ENCODE assay signal across 26 cellular contexts in the genomic region with DNA sequence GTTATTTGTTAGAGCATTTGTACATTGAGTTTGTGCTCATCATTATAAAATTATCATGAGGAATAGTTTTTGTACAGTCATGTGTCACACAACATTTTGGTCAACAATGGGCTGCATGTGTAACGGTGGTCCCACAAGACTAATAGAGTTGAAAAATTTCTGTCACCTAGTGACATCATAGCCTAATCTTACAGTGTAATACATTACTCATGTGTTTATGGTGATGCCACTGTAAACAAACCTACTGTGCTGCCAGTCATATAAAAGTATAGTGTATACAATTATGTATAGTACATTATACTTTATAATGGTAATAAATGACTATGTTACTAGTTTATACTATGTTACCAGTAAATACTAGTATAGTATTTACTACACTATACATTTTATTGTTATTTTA. TPM values are rescaled to one million over a fixed set of nuclear protein-coding genes. Genes with fewer than 3 reads are reported as not detected.
DNase-seq lines count a peak whose midpoint lies in the region; ATAC-seq, FAIRE-seq and TF ChIP-seq lines count a peak whose summit lies in the region.
"Had no signal": no experiment of that assay in that cellular context is flagged by ENCODE, and none has a peak within 500 bp of the region (broad histone marks: within the 10 kb centered on the region; RNA-seq: fewer than 3 reads in every experiment).

No MANE protein-coding gene starts in this region.

- POLR2A ChIA-PET in HepG2 (lab: Yijun Ruan, JAX), result no interaction called here
- POLR2A ChIA-PET in HEK293 (lab: Yijun Ruan, JAX), result no interaction called here

- 0% methylated on average over 1 of the region's 1 CpG for WGBS in HepG2 (ENCODE audit: low lambda C conversion rate)
- 92% methylated on average over 1 of the region's 1 CpG for WGBS in right lobe of liver (ENCODE audit: insufficient coverage, low coverage, low lambda C conversion rate, missing lambda C conversion rate)
- WGBS in smooth muscle cell (ENCODE audit: low lambda C conversion rate), result 93% methylated on average over 1 of the region's 1 CpG

- no peak for TF ChIP-seq POLR2A in HepG2 (IDR thresholded peaks at IDR 0.05; ENCODE audit: insufficient read depth in 1 of 2, low read depth in 2 of 2, low read length in 2 of 2)
- TF ChIP-seq POLR2A in right lobe of liver (IDR thresholded peaks at IDR 0.05), result no peak

- DNase-seq in HepG2 (ENCODE audit: low spot score) (no peak), right lobe of liver (no peak), HTR-8/SVneo (ENCODE audit: insufficient read length, low spot score) (no peak), smooth muscle cell (lab: John Stamatoyannopoulos, UW; ENCODE audit: unreplicated experiment) (no peak), left cardiac atrium (no peak)
- DNase-seq: 8988T; ACHN; BE2C; C1 segment of cervical spinal cord; CD4-positive, alpha-beta memory T cell; CD4-positive, CD25-positive, alpha-beta regulatory T cell; CD8-positive, alpha-beta memory T cell; COR-L47; DMS 273 treated with DMSO at 0.1 percent for 48 hours; DMS153; DMS53; DMS79; DND-41; EL; GDM1 had no signal

- no peak for TF ChIP-seq RAD21 in HepG2 (CRISPR knock-in tag; IDR thresholded peaks at IDR 0.05)

- no peaks in the 10 kb centered on the region for H3K36me3 ChIP-seq in HepG2 (replicated peaks in 1 of 2; ENCODE audit: control insufficient read depth in 1 of 2, insufficient read depth in 2 of 2, low read length in 2 of 2)
- H3K36me3 ChIP-seq in right lobe of liver, result no peaks in the 10 kb centered on the region
- H3K36me3 ChIP-seq in HEK293 (ENCODE audit: control insufficient read depth in 2 of 2, insufficient read depth in 1 of 2, low read length in 2 of 2), result no peaks in the 10 kb centered on the region
- no peaks in the 10 kb centered on the region for H3K36me3 ChIP-seq in smooth muscle cell (ENCODE audit: low read depth)
- H3K36me3 ChIP-seq: BLaER1 had no signal

- intact Hi-C loops in HepG2 (cut with micrococcal nuclease; ENCODE audit: unreplicated experiment) (no loop called here), right lobe of liver (cut with DNase I) (no loop called here), left cardiac atrium (cut with DNase I) (no loop called here)

- in situ Hi-C loops in HepG2 (cut with HindIII; ENCODE audit: extremely low pct_ligation_motif_present, low pct_unique_long_range_greater_than_20kb), result no loop called here

- H3K9me3 ChIP-seq in HepG2 (ENCODE audit: low read length) (no peaks in the 10 kb centered on the region), right lobe of liver (no peaks in the 10 kb centered on the region), HEK293 (ENCODE audit: control insufficient read depth, insufficient read depth, low read depth, low read length) (no peaks in the 10 kb centered on the region), smooth muscle cell (replicated peaks; ENCODE audit: low read depth) (no peaks in the 10 kb centered on the region)
- H3K9me3 ChIP-seq: BE2C, BLaER1 had no signal

- H3K79me2 ChIP-seq in HepG2 (ENCODE audit: insufficient read depth, low read length), result no peaks in the 10 kb centered on the region
- no peaks in the 10 kb centered on the region for H3K79me2 ChIP-seq in smooth muscle cell (ENCODE audit: low read depth)

- H3K27ac ChIP-seq in HepG2 (ENCODE audit: extremely low read length, insufficient read depth, low read length) (no peak overlapping the region), right lobe of liver (no peak overlapping the region), HEK293 (ENCODE audit: extremely low read depth, low read depth, low read length) (no peak overlapping the region), smooth muscle cell (ENCODE audit: low read depth) (no peak overlapping the region)
- H3K27ac ChIP-seq: BLaER1 had no signal

- H3F3A ChIP-seq in smooth muscle cell (ENCODE audit: low read depth), result no peaks in the 10 kb centered on the region

- FAIRE-seq in HepG2 (lab: Jason Lieb, UNC) (no peak), HTR-8/SVneo (lab: Jason Lieb, UNC) (peak; percentile 84)
- FAIRE-seq: A204.1, GM12878, GM19239 had no signal

- H3K9ac ChIP-seq in HepG2 (ENCODE audit: insufficient read depth, low read depth, low read length) (no peak overlapping the region), smooth muscle cell (ENCODE audit: low read depth) (no peak overlapping the region)
- H3K9ac ChIP-seq: BLaER1 had no signal

- peaks cover 1 to 28% of the 10 kb centered on the region in 2 experiments; a peak in 3 of 5 replicates for H3K27me3 ChIP-seq in HepG2 (ENCODE audit: control insufficient read depth in 1 of 2, insufficient read depth in 2 of 2, low read length in 2 of 2)
- peaks cover 4 to 7% of the 10 kb centered on the region in 2 donors for H3K27me3 ChIP-seq in right lobe of liver
- H3K27me3 ChIP-seq in smooth muscle cell (ENCODE audit: low read depth), result peaks cover 28% of the 10 kb centered on the region
- H3K27me3 ChIP-seq: BE2C had no signal

- no TSS peak for BruUV-seq in HepG2 (replicated peaks; lab: Mats Ljungman, UMichigan)

- no peak overlapping the region for H3K4me2 ChIP-seq in HepG2 (ENCODE audit: low read depth, low read length)
- H3K4me2 ChIP-seq in smooth muscle cell, result no peak overlapping the region
- H3K4me2 ChIP-seq: BLaER1 had no signal

- TF ChIP-seq CTCF in HepG2 (CRISPR knock-in tag; IDR thresholded peaks at IDR 0.05) (no peak), right lobe of liver (IDR thresholded peaks at IDR 0.05) (no peak), HEK293 (tag by site-specific recombination; IDR thresholded peaks at IDR 0.05) (no peak), smooth muscle cell (IDR thresholded peaks at IDR 0.05; ENCODE audit: borderline replicate concordance, insufficient read depth, poor library complexity, severe bottlenecking) (no peak)

- CTCF ChIA-PET in HepG2 (lab: Yijun Ruan, JAX; ENCODE audit: low intra/inter-chr PET ratio, low total read pairs) (no interaction called here), HEK293 (lab: Yijun Ruan, JAX) (interaction anchor here (0.7 to 1.4 kb wide), 4 partner anchors 62 to 463 kb away, joined by 3 to 9 read pairs (median 4); no protein-coding TSS in a partner anchor)

- H2AFZ ChIP-seq in HepG2 (ENCODE audit: low read length) (no peak overlapping the region), smooth muscle cell (ENCODE audit: low read depth) (no peak overlapping the region)

- H4K20me1 ChIP-seq in HepG2 (ENCODE audit: insufficient read depth, low read length) (no peaks in the 10 kb centered on the region), smooth muscle cell (ENCODE audit: low read depth) (no peaks in the 10 kb centered on the region)
- H4K20me1 ChIP-seq: BLaER1 had no signal

- ATAC-seq in HepG2, result no peak
- no peak for ATAC-seq in right lobe of liver
- no peak for ATAC-seq in left cardiac atrium
- ATAC-seq: GM12878 had no signal

- peaks cover 5% of the 10 kb centered on the region; the same call in 1 of the 2 replicates for H3K4me1 ChIP-seq in HepG2 (ENCODE audit: insufficient read depth, low read length)
- peaks cover 0 to 12% (median 0%) of the 10 kb centered on the region in 4 donors for H3K4me1 ChIP-seq in right lobe of liver
- 0 out of 2 replicates have a peak, but pooled peaks cover 4% of the 10 kb centered on the region for H3K4me1 ChIP-seq in HEK293 (ENCODE audit: control insufficient read depth, insufficient read depth, low read length)
- peaks cover 3% of the 10 kb centered on the region for H3K4me1 ChIP-seq in smooth muscle cell (ENCODE audit: low read depth)
- H3K4me1 ChIP-seq: BE2C had no signal

- TF ChIP-seq EP300 in HepG2 (IDR thresholded peaks at IDR 0.05; ENCODE audit: low read depth in 2 of 2, low read length in 2 of 2) (no peak), HepG2 (CRISPR knock-in tag; IDR thresholded peaks at IDR 0.05; ENCODE audit: borderline replicate concordance) (no peak)

- H3K4me3 ChIP-seq in HepG2 (replicated peaks in 1 of 3; ENCODE audit: insufficient read depth in 1 of 3, low read depth in 2 of 3, low read length in 3 of 3) (no peak overlapping the region), right lobe of liver (no peak overlapping the region), HEK293 (ENCODE audit: low read depth, low read length) (no peak overlapping the region), smooth muscle cell (no peak overlapping the region)
- H3K4me3 ChIP-seq: BLaER1, GM12878 had no signal

TF ChIP-seq in HepG2, 621 proteins besides CTCF, POLR2A, EP300 and RAD21 (continues in another document):
- no peak for TF ChIP-seq FOXM1 (CRISPR knock-in tag; IDR thresholded peaks at IDR 0.05)

RNA-seq across cellular contexts. Expression of a gene that starts 3.0 kb away (rescaled TPM):
- total RNA-seq in HepG2 (2016; rRNA removed; fragmentation: Illumina TruSeq; extraction: Trizol) (not detected in 2 replicates), right lobe of liver (1 to 10 TPM in 3 of 6 experiments, under 1 TPM in 3; 0.81 to 4.3 (median 1.3) TPM), smooth muscle cell (0.85 and 3.6 TPM in 2 replicates), left cardiac atrium (under 1 TPM; 0.53 to 0.63 TPM)
- not detected in 2 replicates for total RNA-seq in HepG2 (2016; cell fraction: cytosol; rRNA removed; fragmentation: Illumina TruSeq; extraction: Trizol; ENCODE audit: low read depth)
- not detected in 2 replicates for total RNA-seq in HepG2 (2016; cell fraction: insoluble cytoplasmic fraction; rRNA removed; fragmentation: Illumina TruSeq; extraction: Trizol)
- total RNA-seq in HepG2 (2016; cell fraction: membrane; rRNA removed; fragmentation: Illumina TruSeq; extraction: Trizol), result not detected in 2 replicates
- not detected in 2 replicates for total RNA-seq in HepG2 (2016; cell fraction: nucleus; rRNA removed; fragmentation: Illumina TruSeq; extraction: Trizol)
- polyA plus RNA-seq in HepG2 (2011; rRNA removed) (not detected in 2 replicates), smooth muscle cell (0.82 and 1.1 TPM in 2 replicates)
- polyA plus RNA-seq in HepG2 (2011; cell fraction: cytosol; rRNA removed), result not detected in 2 replicates
- not detected in 2 replicates for polyA plus RNA-seq in HepG2 (2011; cell fraction: nucleus; rRNA removed)
- 0.03 and 0.04 TPM in 2 replicates for polyA plus RNA-seq in HepG2 (2012)
- not detected in 2 replicates for polyA plus RNA-seq in HepG2 (2016; cell fraction: cytosol; fragmentation: Illumina TruSeq; extraction: Trizol; ENCODE audit: low read depth)
- not detected in 2 replicates for polyA plus RNA-seq in HepG2 (2016; cell fraction: insoluble cytoplasmic fraction; fragmentation: Illumina TruSeq; extraction: Trizol; ENCODE audit: low read depth)
- polyA plus RNA-seq in HepG2 (2016; cell fraction: membrane; fragmentation: Illumina TruSeq; extraction: Trizol; ENCODE audit: low read depth), result not detected in 2 replicates
- polyA plus RNA-seq in HepG2 (2016; cell fraction: nucleus; fragmentation: Illumina TruSeq; extraction: Trizol; ENCODE audit: insufficient read depth, low read depth), result not detected in 2 replicates
- polyA minus RNA-seq in HepG2 (2011; rRNA and poly(A)+ RNA removed; ENCODE audit: low replicate concordance), result not detected in 2 replicates
- not detected in 2 replicates for polyA minus RNA-seq in HepG2 (2011; cell fraction: cytosol; rRNA and poly(A)+ RNA removed)
- polyA minus RNA-seq in HepG2 (2011; cell fraction: nucleus; rRNA and poly(A)+ RNA removed), result under 0.01 TPM in 1 of 2 replicates, not detected in the other
- total RNA-seq: G401 had no signal
